In the genomic region with DNA sequence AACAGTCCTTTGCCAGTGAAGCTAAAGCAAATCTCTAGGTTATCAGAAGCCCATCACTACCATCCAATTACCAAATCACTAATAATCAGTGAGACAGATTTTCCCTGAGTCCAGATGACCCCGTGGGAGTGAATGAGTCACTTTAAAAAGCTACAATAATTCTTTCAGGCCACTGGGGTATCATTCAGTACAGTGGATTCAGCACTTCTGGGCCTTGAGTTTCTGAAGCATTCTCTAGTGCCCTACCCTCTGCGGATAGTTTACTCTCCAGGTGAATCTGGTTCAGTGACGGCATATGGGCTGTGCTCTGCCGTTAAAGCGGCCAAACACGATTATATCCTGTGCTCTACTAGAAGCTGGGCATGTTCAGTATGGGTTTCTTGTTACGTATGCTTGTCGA, we compare ENCODE assay signal across 13 cellular contexts. TPM values are rescaled to one million over a fixed set of nuclear protein-coding genes. Genes with fewer than 3 reads are reported as not detected.
A peak's percentile ranks its signal among the peaks of the same experiment; 100 is the strongest.
DNase-seq lines count a peak whose midpoint lies in the region; ATAC-seq and TF ChIP-seq lines count a peak whose summit lies in the region.
"Had no signal": no experiment of that assay in that cellular context is flagged by ENCODE, and none has a peak within 500 bp of the region (broad histone marks: within the 10 kb centered on the region; RNA-seq: fewer than 3 reads in every experiment).

No MANE protein-coding gene starts in this region.

- TF ChIP-seq POLR2A in IMR-90 (IDR thresholded peaks at IDR 0.05; ENCODE audit: low read depth, low read length): no peak

- H3K4me3 ChIP-seq in IMR-90 (ENCODE audit: insufficient read depth, low read depth, low read length) (no peak overlapping the region), left ventricle myocardium inferior (no peak overlapping the region)
- H3K4me3 ChIP-seq: Peyer's patch had no signal

- no peak overlapping the region for H3K56ac ChIP-seq in IMR-90 (ENCODE audit: extremely low read depth, insufficient read depth, low read length)

- POLR2A ChIA-PET in IMR-90 (lab: Charles Lee; ENCODE audit: unreplicated experiment): interaction anchor here (0.7 kb wide), 1 partner anchor 63 kb away, joined by 4 read pairs; no protein-coding TSS in a partner anchor

- H3K9me1 ChIP-seq in IMR-90 (ENCODE audit: insufficient read depth, low read length): no peaks in the 10 kb centered on the region

- H3K79me1 ChIP-seq in IMR-90 (ENCODE audit: low read depth in 1 of 2, low read length in 2 of 2): no peaks in the 10 kb centered on the region

- H3K36me3 ChIP-seq in IMR-90 (ENCODE audit: control insufficient read depth, insufficient read depth, low read length) (no peaks in the 10 kb centered on the region), left ventricle myocardium inferior (no peaks in the 10 kb centered on the region)

- dilution Hi-C loops in IMR-90 (cut with HindIII; ENCODE audit: low sequenced_read_pairs, unreplicated experiment): no loop called here

- no peak overlapping the region for H3K9ac ChIP-seq in IMR-90 (ENCODE audit: low read depth, low read length)

- H2BK5ac ChIP-seq in IMR-90 (ENCODE audit: low read depth, low read length, poor library complexity, severe bottlenecking): no peak overlapping the region

- H2BK20ac ChIP-seq in IMR-90 (ENCODE audit: low read depth, low read length): no peak overlapping the region

- CTCF ChIA-PET in IMR-90 (lab: Yijun Ruan, JAX): no interaction called here

- TF ChIP-seq CTCF in IMR-90 (conservative IDR thresholded peaks at IDR 0.05; ENCODE audit: low read depth, low read length) (no peak), left ventricle myocardium inferior (IDR thresholded peaks at IDR 0.05; ENCODE audit: borderline replicate concordance) (no peak)

- no peak overlapping the region for H3K23ac ChIP-seq in IMR-90 (ENCODE audit: low read depth, low read length)

- no peak for TF ChIP-seq RAD21 in IMR-90 (IDR thresholded peaks at IDR 0.05; ENCODE audit: low read length)

- no peak overlapping the region for H3K27ac ChIP-seq in IMR-90 (ENCODE audit: insufficient read depth, low read length)
- no peak overlapping the region for H3K27ac ChIP-seq in left ventricle myocardium inferior (replicated peaks)
- H3K27ac ChIP-seq: Peyer's patch had no signal

- H2AK9ac ChIP-seq in IMR-90 (replicated peaks; ENCODE audit: low read depth, low read length, poor library complexity): no peak overlapping the region

- H3K27me3 ChIP-seq in IMR-90 (ENCODE audit: control insufficient read depth, insufficient read depth, low read length) (peaks cover 4% of the 10 kb centered on the region), left ventricle myocardium inferior (ENCODE audit: low read depth) (no peaks in the 10 kb centered on the region)
- H3K27me3 ChIP-seq: Peyer's patch had no signal

- H3K9me3 ChIP-seq in IMR-90 (ENCODE audit: control insufficient read depth, insufficient read depth, low read length) (no peaks in the 10 kb centered on the region), left ventricle myocardium inferior (replicated peaks) (no peaks in the 10 kb centered on the region)
- H3K9me3 ChIP-seq: Peyer's patch had no signal

- ATAC-seq in IMR-90 (ENCODE audit: low read depth) (no peak), HG03571 (IDR thresholded peaks at IDR 0.05; ENCODE audit: unreplicated experiment) (no peak)

- DNase-seq in NCI-H510A treated with DMSO at 0.1 percent for 48 hours (lab: John Stamatoyannopoulos, UW) (peak; percentile 42), NCI-H510A (lab: John Stamatoyannopoulos, UW) (no peak), IMR-90 (peak; percentile 7), dermis blood vessel endothelial cell (peak; percentile 38), mucosa of gallbladder (ENCODE audit: low spot score) (peak; percentile 30), left ventricle myocardium inferior (no peak), NCI-H524 treated with DMSO at 0.1 percent for 48 hours (lab: John Stamatoyannopoulos, UW) (no peak)
- DNase-seq: NCI-H187 treated with DMSO at 0.1 percent for 48 hours, Peyer's patch, SHP77 had no signal

- no peak overlapping the region for H4K8ac ChIP-seq in IMR-90 (ENCODE audit: low read depth in 2 of 2, low read length in 2 of 2)

- WGBS in IMR-90 (ENCODE audit: extremely low coverage in 2 of 2, insufficient read length in 1 of 2), 2 experiments: 91% methylated on average over 5 of the region's 8 CpGs; no CpG with 5 or more reads in 1 of the 2 experiments

- in situ Hi-C loops in IMR-90 (cut with MboI; ENCODE audit: low sequenced_read_pairs): no loop called here

- H4K20me1 ChIP-seq in IMR-90 (ENCODE audit: insufficient read depth, low read length): no peaks in the 10 kb centered on the region

- no peak overlapping the region for H2AK5ac ChIP-seq in IMR-90 (ENCODE audit: low read depth, low read length)

- H3K18ac ChIP-seq in IMR-90 (ENCODE audit: low read depth, low read length): no peak overlapping the region

- H4K5ac ChIP-seq in IMR-90 (ENCODE audit: low read depth, low read length): no peak overlapping the region

- no TSS peak for BruUV-seq in IMR-90 (replicated peaks; lab: Mats Ljungman, UMichigan)

- H2BK15ac ChIP-seq in IMR-90 (ENCODE audit: low read depth, low read length): no peak overlapping the region

- no peak overlapping the region for H2AFZ ChIP-seq in IMR-90 (replicated peaks; ENCODE audit: low read length, poor library complexity)

- no peak overlapping the region for H2BK120ac ChIP-seq in IMR-90 (ENCODE audit: low read depth, low read length)

- no peak overlapping the region for H3K4ac ChIP-seq in IMR-90 (ENCODE audit: low read depth, low read length)

- no peak overlapping the region for H3K14ac ChIP-seq in IMR-90 (replicated peaks; ENCODE audit: low read depth, low read length)

- no peak overlapping the region for H4K91ac ChIP-seq in IMR-90 (ENCODE audit: insufficient read depth, low read depth, low read length)

- H3K4me2 ChIP-seq in IMR-90 (ENCODE audit: low read depth, low read length): no peak overlapping the region

- intact Hi-C loops in IMR-90 (cut with micrococcal nuclease): no loop called here
- intact Hi-C loops in left ventricle myocardium inferior (cut with micrococcal nuclease): no loop called here

- H3K4me1 ChIP-seq in IMR-90 (ENCODE audit: control insufficient read depth, insufficient read depth, low read length): no peaks in the 10 kb centered on the region
- H3K4me1 ChIP-seq in left ventricle myocardium inferior: no peaks in the 10 kb centered on the region
- H3K4me1 ChIP-seq: Peyer's patch had no signal

TF ChIP-seq in IMR-90, 13 proteins besides CTCF, POLR2A, EP300 and RAD21:
- TF ChIP-seq RFX5 (IDR thresholded peaks at IDR 0.05; ENCODE audit: low read depth, low read length): no peak
- TF ChIP-seq, protein P1, sequence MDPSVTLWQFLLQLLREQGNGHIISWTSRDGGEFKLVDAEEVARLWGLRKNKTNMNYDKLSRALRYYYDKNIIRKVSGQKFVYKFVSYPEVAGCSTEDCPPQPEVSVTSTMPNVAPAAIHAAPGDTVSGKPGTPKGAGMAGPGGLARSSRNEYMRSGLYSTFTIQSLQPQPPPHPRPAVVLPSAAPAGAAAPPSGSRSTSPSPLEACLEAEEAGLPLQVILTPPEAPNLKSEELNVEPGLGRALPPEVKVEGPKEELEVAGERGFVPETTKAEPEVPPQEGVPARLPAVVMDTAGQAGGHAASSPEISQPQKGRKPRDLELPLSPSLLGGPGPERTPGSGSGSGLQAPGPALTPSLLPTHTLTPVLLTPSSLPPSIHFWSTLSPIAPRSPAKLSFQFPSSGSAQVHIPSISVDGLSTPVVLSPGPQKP (IDR thresholded peaks at IDR 0.05; ENCODE audit: borderline replicate concordance, low read depth, low read length): no peak
- TF ChIP-seq SMC3 (IDR thresholded peaks at IDR 0.05; ENCODE audit: low read depth, low read length): no peak
- no peak for TF ChIP-seq MXI1 (IDR thresholded peaks at IDR 0.05; ENCODE audit: borderline replicate concordance, low read depth, low read length)
- TF ChIP-seq NFE2L2 (IDR thresholded peaks at IDR 0.05; ENCODE audit: low read depth, low read length): no peak
- no peak for TF ChIP-seq MAZ (IDR thresholded peaks at IDR 0.05; ENCODE audit: borderline replicate concordance, low read depth, low read length)
- TF ChIP-seq BHLHE40 (IDR thresholded peaks at IDR 0.05; ENCODE audit: low read depth, low read length): no peak
- no peak for TF ChIP-seq FOS (IDR thresholded peaks at IDR 0.05; ENCODE audit: low read depth, low read length)
- TF ChIP-seq CHD1 (IDR thresholded peaks at IDR 0.05; ENCODE audit: low read depth, low read length): no peak
- TF ChIP-seq MAFK (IDR thresholded peaks at IDR 0.05; ENCODE audit: low read depth, low read length): no peak
- no peak for TF ChIP-seq CEBPB (IDR thresholded peaks at IDR 0.05; ENCODE audit: low read depth, low read length)
- no peak for TF ChIP-seq RCOR1 (IDR thresholded peaks at IDR 0.05; ENCODE audit: insufficient replicate concordance, low read length)
- TF ChIP-seq, protein P2, sequence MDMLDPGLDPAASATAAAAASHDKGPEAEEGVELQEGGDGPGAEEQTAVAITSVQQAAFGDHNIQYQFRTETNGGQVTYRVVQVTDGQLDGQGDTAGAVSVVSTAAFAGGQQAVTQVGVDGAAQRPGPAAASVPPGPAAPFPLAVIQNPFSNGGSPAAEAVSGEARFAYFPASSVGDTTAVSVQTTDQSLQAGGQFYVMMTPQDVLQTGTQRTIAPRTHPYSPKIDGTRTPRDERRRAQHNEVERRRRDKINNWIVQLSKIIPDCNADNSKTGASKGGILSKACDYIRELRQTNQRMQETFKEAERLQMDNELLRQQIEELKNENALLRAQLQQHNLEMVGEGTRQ (IDR thresholded peaks at IDR 0.05; ENCODE audit: low read depth, low read length): no peak

RNA-seq across cellular contexts. Expression of a gene that starts 26.1 kb away (rescaled TPM):
- total RNA-seq in IMR-90 (2012; rRNA removed): under 0.01 and 0.18 TPM in 2 replicates
- 0.03 TPM in 2 replicates for polyA plus RNA-seq in IMR-90 (2012; rRNA removed)
- not detected in 2 replicates for polyA plus RNA-seq in IMR-90 (2012; cell fraction: cytosol; rRNA removed)
- polyA plus RNA-seq in IMR-90 (2012; cell fraction: nucleus; rRNA removed; ENCODE audit: low replicate concordance): 0.01 TPM in 1 of 2 replicates, not detected in the other
- total RNA-seq in dermis blood vessel endothelial cell: 7.9 and 16.0 TPM in 2 replicates
- 49.0 TPM for total RNA-seq in mucosa of gallbladder
- total RNA-seq in left ventricle myocardium inferior: 1.3 TPM
- total RNA-seq: G401, LHCN-M2 had no signal

Comparison
In these comparisons a context has a peak if more than half of its experiments do, and no peak if none do; other contexts are left out.
1. DNase-seq: peak in NCI-H510A treated with DMSO at 0.1 percent for 48 hours (single experiment), IMR-90 (single experiment), dermis blood vessel endothelial cell (single experiment) and mucosa of gallbladder (single experiment); none in NCI-H510A (single experiment), left ventricle myocardium inferior (single experiment) and NCI-H524 treated with DMSO at 0.1 percent for 48 hours (single experiment).